Comparison of ENCODE assay signal across 12 cellular contexts in genomic region chr4:150244600-150244999, GRCh38.
DNase-seq lines count a peak whose midpoint lies in the region; ATAC-seq and TF ChIP-seq lines count a peak whose summit lies in the region.
"Had no signal": no experiment of that assay in that cellular context is flagged by ENCODE, and none has a peak within 500 bp of the region (broad histone marks: within the 10 kb centered on the region; RNA-seq: fewer than 3 reads in every experiment).

No MANE protein-coding gene starts in this region.

- no peak overlapping the region for H3K4me3 Mint-ChIP-seq in WTC11
- no peak overlapping the region for H3K4me3 Mint-ChIP-seq in immature natural killer cell

- CTCF ChIA-PET in WTC11 (lab: Charles Lee): interaction anchor here (1.6 to 1.9 kb wide), 2 partner anchors 13 to 35 kb away, joined by 7 to 9 read pairs; no protein-coding TSS in a partner anchor

- intact Hi-C loops in left lung (cut with DNase I): loop anchor here in 1 of 2 donors (10.0 kb wide), 1 partner anchor 240 kb away; no protein-coding TSS in a partner anchor

- H3K4me1 ChIP-seq in left lung (no peaks in the 10 kb centered on the region), upper lobe of left lung (peaks cover 0 to 8% (median 0%) of the 10 kb centered on the region in 4 donors)

- no peaks in the 10 kb centered on the region for H3K36me3 Mint-ChIP-seq in WTC11
- no peaks in the 10 kb centered on the region for H3K36me3 Mint-ChIP-seq in immature natural killer cell

- H3K36me3 ChIP-seq in left lung (no peaks in the 10 kb centered on the region), upper lobe of left lung (peaks cover 0 to 10% (median 2%) of the 10 kb centered on the region in 4 donors)
- H3K36me3 ChIP-seq: neutrophil had no signal

- H3K27ac Mint-ChIP-seq in WTC11 (0 out of 2 replicates have a peak overlapping the region, but pooled peaks have one; percentile 37), immature natural killer cell (no peak overlapping the region)

- TF ChIP-seq CTCF in WTC11 (IDR thresholded peaks at IDR 0.05) (no peak), left lung (IDR thresholded peaks at IDR 0.05) (no peak), upper lobe of left lung (IDR thresholded peaks at IDR 0.05) (no peak)

- peak; percentile 50 for DNase-seq in DMS79 (lab: John Stamatoyannopoulos, UW)
- peak; percentile 3 for DNase-seq in NCI-H128 (lab: John Stamatoyannopoulos, UW; ENCODE audit: unreplicated experiment)
- no peak for DNase-seq in WTC11 (ENCODE audit: low spot score)
- DNase-seq in left lung: no peak
- no peak for DNase-seq in SHP77 treated with DMSO at 0.1 percent for 48 hours (lab: John Stamatoyannopoulos, UW)
- no peak for DNase-seq in T-helper 1 cell
- no peak for DNase-seq in immature natural killer cell
- no peak for DNase-seq in upper lobe of left lung
- DNase-seq: DND-41, NCI-H526 treated with DMSO at 0.1 percent for 48 hours had no signal

- H3K27ac ChIP-seq in left lung (no peak overlapping the region), upper lobe of left lung (no peak overlapping the region)
- H3K27ac ChIP-seq: neutrophil had no signal

- H3K27me3 ChIP-seq in left lung: no peaks in the 10 kb centered on the region
- no peaks in the 10 kb centered on the region for H3K27me3 ChIP-seq in upper lobe of left lung
- H3K27me3 ChIP-seq: neutrophil had no signal

- no peaks in the 10 kb centered on the region for H3K9me3 ChIP-seq in left lung
- H3K9me3 ChIP-seq in upper lobe of left lung: no peaks in the 10 kb centered on the region
- H3K9me3 ChIP-seq: neutrophil, thoracic aorta had no signal

- H3K27me3 Mint-ChIP-seq in WTC11 (ENCODE audit: low read depth) (no peaks in the 10 kb centered on the region; the same call in 1 of the 2 replicates), immature natural killer cell (ENCODE audit: low read depth in 3 of 3) (peaks cover 2 to 3% (median 2%) of the 10 kb centered on the region in 3 donors)

- no peak for TF ChIP-seq EP300 in upper lobe of left lung (IDR thresholded peaks at IDR 0.05)

- H3K9me3 Mint-ChIP-seq in WTC11 (peaks cover 2% of the 10 kb centered on the region; the same call in 1 of the 2 replicates), immature natural killer cell (no peaks in the 10 kb centered on the region)

- no peak overlapping the region for H3K4me3 ChIP-seq in left lung
- H3K4me3 ChIP-seq in upper lobe of left lung: no peak overlapping the region
- H3K4me3 ChIP-seq: thoracic aorta had no signal

- peak; percentile 61 for ATAC-seq in WTC11
- peak; percentile 80 for ATAC-seq in left lung
- ATAC-seq in upper lobe of left lung (ENCODE audit: low FRiP score in 2 of 2): no peak

- WGBS in upper lobe of left lung, 2 donors: 31 to 51% methylated on average over 3 of the region's 3 CpGs

- POLR2A ChIA-PET in WTC11 (lab: Charles Lee): no interaction called here

- TF ChIP-seq POLR2A in upper lobe of left lung (IDR thresholded peaks at IDR 0.05): no peak

- peaks cover 54% of the 10 kb centered on the region for H3K4me1 Mint-ChIP-seq in WTC11
- peaks cover 0 to 2% of the 10 kb centered on the region in 2 donors for H3K4me1 Mint-ChIP-seq in immature natural killer cell

TF ChIP-seq in WTC11, 78 proteins besides CTCF, POLR2A, EP300 and RAD21:
- TF ChIP-seq ZNF263 (CRISPR knock-in tag; IDR thresholded peaks at IDR 0.05; ENCODE audit: low read depth) (no peak), HMGXB4 (CRISPR knock-in tag; IDR thresholded peaks at IDR 0.05) (no peak), STAT6 (CRISPR knock-in tag; conservative IDR thresholded peaks at IDR 0.05; ENCODE audit: low read depth) (no peak), ZNF423 (CRISPR knock-in tag; IDR thresholded peaks at IDR 0.05) (no peak), CBFB (CRISPR knock-in tag; IDR thresholded peaks at IDR 0.05; ENCODE audit: low read depth) (no peak), MYBL2 (CRISPR knock-in tag; IDR thresholded peaks at IDR 0.05) (no peak)
TF ChIP-seq in WTC11: peak in this region for 0.

Comparison
In these comparisons a context has a peak if more than half of its experiments do, and no peak if none do; other contexts are left out.
1. DNase-seq: peak in DMS79 (single experiment) and NCI-H128 (single experiment); none in WTC11 (single experiment), left lung (0 of 2), SHP77 treated with DMSO at 0.1 percent for 48 hours (single experiment), T-helper 1 cell (0 of 5), immature natural killer cell (0 of 3) and upper lobe of left lung (0 of 2).
2. ATAC-seq: peak in WTC11 (single experiment) and left lung (single experiment); none in upper lobe of left lung (0 of 2).